In the genomic region with DNA sequence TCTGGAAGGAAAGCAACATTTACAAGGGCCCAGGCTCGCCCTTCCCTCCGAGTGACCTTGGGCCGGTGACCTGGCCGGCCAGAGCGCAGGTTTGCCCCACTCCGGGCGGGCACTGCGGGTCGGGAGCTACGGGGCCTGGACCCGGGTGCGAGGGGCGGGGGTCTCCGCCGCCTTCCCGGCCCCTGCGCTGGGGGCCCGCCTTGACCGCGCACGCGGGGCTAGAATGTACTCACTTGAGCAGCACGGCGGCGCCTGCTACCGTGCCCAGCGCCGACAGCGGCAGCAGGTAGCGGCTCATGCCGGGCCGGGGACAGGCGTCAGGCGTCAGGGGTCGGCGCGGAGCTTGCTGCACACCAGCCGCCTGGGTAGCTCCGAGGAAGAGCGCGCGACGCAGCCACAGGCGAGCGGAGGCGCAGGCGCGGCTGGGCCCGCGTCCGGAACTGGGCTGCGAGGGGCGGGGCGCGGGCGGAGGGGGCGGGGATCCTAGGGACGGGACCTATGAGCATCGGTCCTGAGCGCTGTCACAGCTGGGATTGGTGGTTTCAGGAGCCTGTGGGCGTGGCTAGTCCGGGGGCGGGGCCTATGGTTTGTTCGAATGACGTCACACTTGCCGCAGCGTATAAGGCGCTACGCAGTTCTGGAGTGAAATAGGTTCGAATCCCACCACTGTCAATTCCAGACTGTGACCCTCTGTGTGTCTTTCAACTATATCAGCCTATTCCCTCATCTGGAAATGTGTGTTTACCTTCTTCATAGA, we compare ENCODE assay signal across 8 cellular contexts. TPM values are rescaled to one million over a fixed set of nuclear protein-coding genes. Genes with fewer than 3 reads are reported as not detected.
DNase-seq lines count a peak whose midpoint lies in the region; ATAC-seq, FAIRE-seq and TF ChIP-seq lines count a peak whose summit lies in the region.

Gene RDH13 (minus strand): TSS at position 414 of the 757 bp plus-strand sequence. CDS start 116 bp downstream, at position 298.

- POLR2A ChIA-PET in CD8-positive, alpha-beta memory T cell (lab: Charles Lee), result interaction anchor here (0.7 to 1.2 kb wide), 3 partner anchors 19 to 345 kb away, joined by 3 to 4 read pairs (median 4); partner anchors contain the start of genes PPP1R12C and UBE2S
- POLR2A ChIA-PET in H1 (lab: Charles Lee; ENCODE audit: partially characterized antibody), result interaction anchor here (0.6 to 1.6 kb wide), 7 partner anchors 9 to 631 kb away, joined by 3 to 6 read pairs (median 4); partner anchors contain the start of gene EPS8L1

- H2AK5ac ChIP-seq in H1 (ENCODE audit: low read depth, low read length) (no peak within 1 kb of the TSS), mesendoderm (ENCODE audit: low read length) (no peak within 1 kb of the TSS)

- no peak within 1 kb of the TSS for H3K18ac ChIP-seq in H1 (ENCODE audit: extremely low read depth, low read length)
- H3K18ac ChIP-seq in mesendoderm (ENCODE audit: low read length), result peak within 1 kb of the TSS; percentile 57

- no peak within 1 kb of the TSS for H2BK120ac ChIP-seq in H1 (replicated peaks; ENCODE audit: low read depth, low read length)
- H2BK120ac ChIP-seq in mesendoderm (ENCODE audit: low read depth, low read length), result no peak within 1 kb of the TSS

- TF ChIP-seq EP300 in H1 (IDR thresholded peaks at IDR 0.05; ENCODE audit: borderline replicate concordance in 1 of 2, low read depth in 2 of 2, low read length in 2 of 2), result no peak

- H2AFZ ChIP-seq in H1 (ENCODE audit: low read length), result no peak within 1 kb of the TSS

- H3K23me2 ChIP-seq in H1 (ENCODE audit: low read depth, low read length), result peaks cover 2% of the 10 kb centered on the region; the same call in 1 of the 2 replicates

- H3K9ac ChIP-seq in HUES48 (ENCODE audit: low read depth, low read length) (peak within 1 kb of the TSS; percentile 70), NT2/D1 (ENCODE audit: insufficient read length, low read depth) (peak within 1 kb of the TSS; percentile 72), H1 (replicated peaks in 1 of 4; ENCODE audit: extremely low read depth in 1 of 4, low read depth in 3 of 4, low read length in 3 of 4) (peak within 1 kb of the TSS; percentile 58 to 87 (median 64); a peak in 6 of 7 replicates), mesendoderm (ENCODE audit: low read length) (peak within 1 kb of the TSS; percentile 86)

- H3K27me3 ChIP-seq in CD8-positive, alpha-beta memory T cell (ENCODE audit: insufficient read depth, low read length, poor library complexity, severe bottlenecking), result no peaks in the 10 kb centered on the region
- peaks cover 22% of the 10 kb centered on the region for H3K27me3 ChIP-seq in HUES48 (ENCODE audit: control insufficient read depth, insufficient read depth, low read length)
- H3K27me3 ChIP-seq in NT2/D1 (ENCODE audit: insufficient read depth, insufficient read length), result peaks cover 47% of the 10 kb centered on the region
- peaks cover 10 to 35% (median 29%) of the 10 kb centered on the region in 4 experiments for H3K27me3 ChIP-seq in H1 (replicated peaks in 1 of 4; ENCODE audit: control insufficient read depth in 3 of 4, extremely low read depth in 1 of 4, insufficient read depth in 3 of 4, low read length in 3 of 4)
- no peaks in the 10 kb centered on the region for H3K27me3 ChIP-seq in mesendoderm (ENCODE audit: insufficient read depth, low read length, poor library complexity)

- peak within 1 kb of the TSS; percentile 77 to 93 for H3K4me2 ChIP-seq in H1 (ENCODE audit: insufficient read depth in 1 of 2, low read depth in 2 of 2, low read length in 2 of 2)
- peak within 1 kb of the TSS; percentile 71 for H3K4me2 ChIP-seq in mesendoderm (ENCODE audit: low read length)

- no peaks in the 10 kb centered on the region for H3K36me3 ChIP-seq in CD8-positive, alpha-beta memory T cell (ENCODE audit: insufficient read depth, low read length)
- H3K36me3 ChIP-seq in HUES48 (ENCODE audit: control insufficient read depth, insufficient read depth, low read length), result peaks cover 12% of the 10 kb centered on the region; the same call in 1 of the 2 replicates
- peaks cover 6% of the 10 kb centered on the region for H3K36me3 ChIP-seq in NT2/D1 (ENCODE audit: insufficient read depth, insufficient read length, low read length)
- H3K36me3 ChIP-seq in H1 (ENCODE audit: control insufficient read depth in 2 of 4, insufficient read depth in 4 of 4, low read length in 3 of 4), result peaks cover 0 to 9% (median 3%) of the 10 kb centered on the region in 4 experiments; a peak in 5 of 8 replicates
- no peaks in the 10 kb centered on the region for H3K36me3 ChIP-seq in mesendoderm (ENCODE audit: control insufficient read depth, insufficient read depth, low read length)

- ATAC-seq in GM21360 (IDR thresholded peaks at IDR 0.05; ENCODE audit: unreplicated experiment), result peak; percentile 81

- H3K27ac ChIP-seq in CD8-positive, alpha-beta memory T cell (ENCODE audit: low read depth, low read length), result peak within 1 kb of the TSS; percentile 72
- H3K27ac ChIP-seq in HUES48 (ENCODE audit: low read depth, low read length) (peak within 1 kb of the TSS; percentile 59), H1 (ENCODE audit: low read depth, low read length) (no peak within 1 kb of the TSS), mesendoderm (ENCODE audit: low read depth, low read length) (peak within 1 kb of the TSS; percentile 40)

- H2BK15ac ChIP-seq in H1 (ENCODE audit: low read length) (no peak within 1 kb of the TSS), mesendoderm (replicated peaks; ENCODE audit: low read depth) (no peak within 1 kb of the TSS)

- H4K91ac ChIP-seq in H1 (replicated peaks; ENCODE audit: insufficient read length, low read length), result no peak within 1 kb of the TSS

- WGBS in H1 (ENCODE audit: extremely low coverage in 1 of 2, insufficient coverage in 1 of 2, insufficient read length in 1 of 2, insufficient replicate concordance in 2 of 2, low coverage in 1 of 2, low lambda C conversion rate in 2 of 2, missing lambda C conversion rate in 1 of 2), 2 experiments, result 3% methylated on average over 48 of the region's 70 CpGs; no CpG with 5 or more reads in 1 of the 2 experiments
- WGBS in mesendoderm (ENCODE audit: extremely low coverage, insufficient coverage, low lambda C conversion rate), result no CpG with 5 or more reads among the region's 70 CpGs

- TF ChIP-seq POLR2A in H1 (IDR thresholded peaks at IDR 0.05; ENCODE audit: control extremely low read depth in 1 of 2, low read depth in 2 of 2, low read length in 2 of 2), result no peak

- H4K8ac ChIP-seq in H1 (ENCODE audit: extremely low read depth, insufficient read depth, low read length) (no peak within 1 kb of the TSS), mesendoderm (ENCODE audit: low read depth, low read length) (no peak within 1 kb of the TSS)

- TF ChIP-seq RAD21 in H1 (IDR thresholded peaks at IDR 0.05 in 1 of 2, conservative IDR thresholded peaks at IDR 0.05 in 1 of 2; ENCODE audit: low read depth in 2 of 2, low read length in 2 of 2), result peak in 1 of 2 experiments; percentile 1; a peak in 1 of 4 replicates

- peaks cover 13% of the 10 kb centered on the region for H3K4me1 ChIP-seq in CD8-positive, alpha-beta memory T cell (ENCODE audit: insufficient read depth, low read length)
- H3K4me1 ChIP-seq in HUES48 (ENCODE audit: control insufficient read depth, insufficient read depth, low read length), result no peaks in the 10 kb centered on the region
- H3K4me1 ChIP-seq in NT2/D1 (ENCODE audit: insufficient read depth, insufficient read length), result peaks cover 4% of the 10 kb centered on the region
- peaks cover 0 to 4% (median 2%) of the 10 kb centered on the region in 4 experiments; a peak in 4 of 7 replicates for H3K4me1 ChIP-seq in H1 (replicated peaks in 1 of 4; ENCODE audit: control insufficient read depth in 3 of 4, insufficient read depth in 4 of 4, low read length in 3 of 4)
- H3K4me1 ChIP-seq in mesendoderm (ENCODE audit: control insufficient read depth, low read depth, low read length), result no peaks in the 10 kb centered on the region

- peaks cover 9 to 25% (median 20%) of the 10 kb centered on the region in 3 donors for H3K4me1 Mint-ChIP-seq in CD8-positive, alpha-beta memory T cell

- H2BK20ac ChIP-seq in H1 (ENCODE audit: low read length), result no peak within 1 kb of the TSS

- peaks cover 17 to 24% of the 10 kb centered on the region in 2 donors for H3K27me3 Mint-ChIP-seq in CD8-positive, alpha-beta memory T cell

- CTCF ChIA-PET in CD8-positive, alpha-beta memory T cell (lab: Charles Lee), result interaction anchor here (0.8 to 1.0 kb wide), 3 partner anchors 20 to 441 kb away, joined by 3 to 4 read pairs (median 3); no protein-coding TSS in a partner anchor
- CTCF ChIA-PET in H1 (lab: Charles Lee; ENCODE audit: partially characterized antibody), result interaction anchor here (1.2 to 1.4 kb wide), 2 partner anchors 24 to 182 kb away, joined by 3 to 4 read pairs; no protein-coding TSS in a partner anchor

- peaks cover 0 to 8% of the 10 kb centered on the region in 2 experiments for H4K20me1 ChIP-seq in H1 (replicated peaks in 1 of 2; ENCODE audit: control insufficient read depth in 1 of 2, insufficient read depth in 2 of 2, low read length in 2 of 2)

- H3K56ac ChIP-seq in H1 (replicated peaks; ENCODE audit: insufficient read length, low read depth, low read length) (peak within 1 kb of the TSS; percentile 69), mesendoderm (ENCODE audit: low read length) (peak within 1 kb of the TSS; percentile 93)

- H3K79me1 ChIP-seq in H1 (ENCODE audit: low read depth, low read length) (peaks cover 4% of the 10 kb centered on the region; the same call in 1 of the 2 replicates), mesendoderm (ENCODE audit: low read length) (no peaks in the 10 kb centered on the region)

- no peaks in the 10 kb centered on the region for H3K9me3 Mint-ChIP-seq in CD8-positive, alpha-beta memory T cell

- TF ChIP-seq CTCF in H1 (IDR thresholded peaks at IDR 0.05; ENCODE audit: control extremely low read depth in 1 of 3, insufficient read depth in 1 of 3, low read depth in 1 of 3, low read length in 3 of 3), result no peak

- no peaks in the 10 kb centered on the region for H3K9me3 ChIP-seq in CD8-positive, alpha-beta memory T cell (ENCODE audit: low read length)
- H3K9me3 ChIP-seq in HUES48 (ENCODE audit: control insufficient read depth, insufficient read depth, low read length) (no peaks in the 10 kb centered on the region), NT2/D1 (ENCODE audit: insufficient read depth, low read length) (no peaks in the 10 kb centered on the region), H1 (ENCODE audit: insufficient read depth in 2 of 2, low read depth in 1 of 2, low read length in 1 of 2) (no peaks in the 10 kb centered on the region; a peak in 1 of 4 replicates)

- H3K4me3 ChIP-seq in CD8-positive, alpha-beta memory T cell (ENCODE audit: low read length), result peak within 1 kb of the TSS; percentile 62
- H3K4me3 ChIP-seq in HUES48 (ENCODE audit: low read depth, low read length) (peak within 1 kb of the TSS; percentile 91), NT2/D1 (ENCODE audit: insufficient read length, low read depth) (peak within 1 kb of the TSS; percentile 56), H1 (ENCODE audit: extremely low read depth in 1 of 4, insufficient read depth in 2 of 4, low read depth in 3 of 4, low read length in 4 of 4) (peak within 1 kb of the TSS; percentile 73 to 98 (median 76)), mesendoderm (ENCODE audit: low read length) (peak within 1 kb of the TSS; percentile 72)

- H3K4ac ChIP-seq in H1 (replicated peaks; ENCODE audit: insufficient read length, low read depth, low read length), result no peak within 1 kb of the TSS
- no peak within 1 kb of the TSS for H3K4ac ChIP-seq in mesendoderm (ENCODE audit: low read depth, low read length)

- DNase-seq in CD8-positive, alpha-beta memory T cell, result peak; percentile 96 to 99 (median 97)
- peak; percentile 87 for DNase-seq in NT2/D1 (ENCODE audit: low read depth, low spot score)
- peak; percentile 92 to 96 for DNase-seq in activated CD8-positive, alpha-beta memory T cell treated with anti-CD3 and anti-CD28 coated beads for 4 hours (ENCODE audit: low read depth in 2 of 2)
- peak; percentile 90 to 100 for DNase-seq in H1 (ENCODE audit: low read depth in 1 of 2, low spot score in 2 of 2)
- DNase-seq in mesendoderm, result peak; percentile 97
- peak; percentile 97 for DNase-seq in stimulated activated CD8-positive, alpha-beta memory T cell treated with anti-CD3 and anti-CD28 coated beads, Interleukin-12 subunit alpha, Interleukin-12 subunit beta, amount 100 ng/mL, for 24 hours (ENCODE audit: extremely low read depth)

- H3K79me2 ChIP-seq in H1 (ENCODE audit: control insufficient read depth in 1 of 2, insufficient read depth in 2 of 2, low read length in 2 of 2), result 0 out of 4 replicates have a peak, but pooled peaks cover 0 to 5% of the 10 kb centered on the region in 2 experiments
- no peaks in the 10 kb centered on the region for H3K79me2 ChIP-seq in mesendoderm (ENCODE audit: control insufficient read depth, insufficient read depth, low read length)

- peak within 1 kb of the TSS; percentile 68; the same call in 1 of the 2 replicates for H2BK12ac ChIP-seq in H1 (ENCODE audit: low read depth, low read length)

- peak within 1 kb of the TSS; percentile 74 to 92 (median 87) for H3K4me3 Mint-ChIP-seq in CD8-positive, alpha-beta memory T cell

- H3K36me3 Mint-ChIP-seq in CD8-positive, alpha-beta memory T cell, result peaks cover 4 to 17% (median 7%) of the 10 kb centered on the region in 3 donors

- H2BK5ac ChIP-seq in H1 (ENCODE audit: low read depth, low read length), result no peak within 1 kb of the TSS
- H2BK5ac ChIP-seq in mesendoderm (ENCODE audit: low read length), result no peak within 1 kb of the TSS

- H4K5ac ChIP-seq in H1 (ENCODE audit: insufficient read length, low read depth, low read length) (no peak within 1 kb of the TSS), mesendoderm (ENCODE audit: low read length) (no peak within 1 kb of the TSS)

- FAIRE-seq in H1 (lab: Jason Lieb, UNC), result peak; percentile 68

- H3K23ac ChIP-seq in H1 (ENCODE audit: insufficient read length), result no peak within 1 kb of the TSS
- no peak within 1 kb of the TSS for H3K23ac ChIP-seq in mesendoderm (ENCODE audit: low read length)

- no peak within 1 kb of the TSS for H3K14ac ChIP-seq in H1 (ENCODE audit: insufficient read length)

- H3K27ac Mint-ChIP-seq in CD8-positive, alpha-beta memory T cell, result peak within 1 kb of the TSS; percentile 46 to 88 (median 74)

RNA-seq across cellular contexts. Expression of gene RDH13, which starts in this region (rescaled TPM):
- 10 to 100 TPM; 21.4 to 22.2 TPM for total RNA-seq in CD8-positive, alpha-beta memory T cell
- polyA plus RNA-seq in CD8-positive, alpha-beta memory T cell, result 15.8 TPM
- total RNA-seq in H1 (2021; fragmentation: NEBNext Ultra II Directional; extraction: Animal tissue kit (Norgen Biotek cat#: 25700)), result 29.4 and 31.5 TPM in 2 replicates
- polyA plus RNA-seq in H1 (2011; rRNA removed), result 15.9 and 20.5 TPM in 2 replicates
- 17.2 TPM for polyA plus RNA-seq in H1 (2011; cell fraction: cytosol; rRNA removed)
- 41.2 TPM for polyA plus RNA-seq in H1 (2011; cell fraction: nucleus; rRNA removed)
- 20.1 to 26.0 TPM (median 24.4 TPM) in 4 replicates for polyA plus RNA-seq in H1 (2012, experiment 1 of 2)
- 16.8 TPM for polyA plus RNA-seq in H1 (2012, experiment 2 of 2)
- polyA plus RNA-seq in H1 (2013, experiment 1 of 2), result 15.7 TPM
- polyA plus RNA-seq in H1 (2013, experiment 2 of 2), result 14.9 TPM
- polyA minus RNA-seq in H1 (2011; rRNA and poly(A)+ RNA removed), result 22.0 and 25.7 TPM in 2 replicates
- 18.3 TPM for polyA minus RNA-seq in H1 (2011; cell fraction: cytosol; rRNA and poly(A)+ RNA removed)
- polyA minus RNA-seq in H1 (2011; cell fraction: nucleus; rRNA and poly(A)+ RNA removed), result 27.8 TPM
- polyA plus RNA-seq in mesendoderm (2013, experiment 1 of 2), result 14.3 TPM
- 14.3 TPM for polyA plus RNA-seq in mesendoderm (2013, experiment 2 of 2)
